1 cellular context compared by ENCODE assay signal in genomic region chr16:75095204-75095621, GRCh38.
TF ChIP-seq lines count a peak whose summit lies in the region.

No MANE protein-coding gene starts in this region.

TF ChIP-seq in HepG2, 621 proteins besides CTCF, POLR2A, EP300 and RAD21:
- TF ChIP-seq ZNF383 (CRISPR knock-in tag; IDR thresholded peaks at IDR 0.05; ENCODE audit: borderline replicate concordance) (no peak), ZNF180 (CRISPR knock-in tag; IDR thresholded peaks at IDR 0.05; ENCODE audit: borderline replicate concordance, low read depth) (0 out of 2 replicates have a peak, but pooled peaks have one; percentile 31)
- TF ChIP-seq, protein P1, sequence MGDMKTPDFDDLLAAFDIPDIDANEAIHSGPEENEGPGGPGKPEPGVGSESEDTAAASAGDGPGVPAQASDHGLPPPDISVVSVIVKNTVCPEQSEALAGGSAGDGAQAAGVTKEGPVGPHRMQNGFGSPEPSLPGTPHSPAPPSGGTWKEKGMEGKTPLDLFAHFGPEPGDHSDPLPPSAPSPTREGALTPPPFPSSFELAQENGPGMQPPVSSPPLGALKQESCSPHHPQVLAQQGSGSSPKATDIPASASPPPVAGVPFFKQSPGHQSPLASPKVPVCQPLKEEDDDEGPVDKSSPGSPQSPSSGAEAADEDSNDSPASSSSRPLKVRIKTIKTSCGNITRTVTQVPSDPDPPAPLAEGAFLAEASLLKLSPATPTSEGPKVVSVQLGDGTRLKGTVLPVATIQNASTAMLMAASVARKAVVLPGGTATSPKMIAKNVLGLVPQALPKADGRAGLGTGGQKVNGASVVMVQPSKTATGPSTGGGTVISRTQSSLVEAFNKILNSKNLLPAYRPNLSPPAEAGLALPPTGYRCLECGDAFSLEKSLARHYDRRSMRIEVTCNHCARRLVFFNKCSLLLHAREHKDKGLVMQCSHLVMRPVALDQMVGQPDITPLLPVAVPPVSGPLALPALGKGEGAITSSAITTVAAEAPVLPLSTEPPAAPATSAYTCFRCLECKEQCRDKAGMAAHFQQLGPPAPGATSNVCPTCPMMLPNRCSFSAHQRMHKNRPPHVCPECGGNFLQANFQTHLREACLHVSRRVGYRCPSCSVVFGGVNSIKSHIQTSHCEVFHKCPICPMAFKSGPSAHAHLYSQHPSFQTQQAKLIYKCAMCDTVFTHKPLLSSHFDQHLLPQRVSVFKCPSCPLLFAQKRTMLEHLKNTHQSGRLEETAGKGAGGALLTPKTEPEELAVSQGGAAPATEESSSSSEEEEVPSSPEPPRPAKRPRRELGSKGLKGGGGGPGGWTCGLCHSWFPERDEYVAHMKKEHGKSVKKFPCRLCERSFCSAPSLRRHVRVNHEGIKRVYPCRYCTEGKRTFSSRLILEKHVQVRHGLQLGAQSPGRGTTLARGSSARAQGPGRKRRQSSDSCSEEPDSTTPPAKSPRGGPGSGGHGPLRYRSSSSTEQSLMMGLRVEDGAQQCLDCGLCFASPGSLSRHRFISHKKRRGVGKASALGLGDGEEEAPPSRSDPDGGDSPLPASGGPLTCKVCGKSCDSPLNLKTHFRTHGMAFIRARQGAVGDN (CRISPR knock-in tag; IDR thresholded peaks at IDR 0.05) = peak; percentile 10; the same call in 1 of the 2 replicates
